Comparison of ENCODE assay signal across 7 cellular contexts in genomic region chr12:76802060-76802459, GRCh38.
"Had no signal": no experiment of that assay in that cellular context is flagged by ENCODE, and none has a peak within 500 bp of the region (broad histone marks: within the 10 kb centered on the region; RNA-seq: fewer than 3 reads in every experiment).

No MANE protein-coding gene starts in this region.

- H3K9me3 ChIP-seq: HAP-1 had no signal

- FAIRE-seq: HTR-8/SVneo had no signal

- H3K9ac ChIP-seq: GM23248 had no signal

- ATAC-seq: HCT116 had no signal

- DNase-seq: GM23248, GOT3, H7, KBM-7 had no signal

- H3K4me3 ChIP-seq: GM23248, HAP-1 had no signal

- H3K4me1 ChIP-seq: HAP-1 had no signal

- H2AFZ ChIP-seq: GM23248 had no signal

- H3K27ac ChIP-seq: GM23248 had no signal
